ENCODE assay signal across 19 cellular contexts in genomic region chr19:18336121-18336520, GRCh38. TPM values are rescaled to one million over a fixed set of nuclear protein-coding genes. Genes with fewer than 3 reads are reported as not detected.
DNase-seq lines count a peak whose midpoint lies in the region; ATAC-seq, FAIRE-seq and TF ChIP-seq lines count a peak whose summit lies in the region.
"Had no signal": no experiment of that assay in that cellular context is flagged by ENCODE, and none has a peak within 500 bp of the region (broad histone marks: within the 10 kb centered on the region; RNA-seq: fewer than 3 reads in every experiment).

No MANE protein-coding gene starts in this region.

- H2BK5ac ChIP-seq in mesenchymal stem cell (ENCODE audit: low read depth, low read length, poor library complexity, severe bottlenecking): no peak overlapping the region

- TF ChIP-seq RAD21 in K562 (CRISPR knock-in tag; conservative IDR thresholded peaks at IDR 0.05 in 1 of 2, IDR thresholded peaks at IDR 0.05 in 1 of 2): no peak

- H3K9me3 Mint-ChIP-seq in GM23338: no peaks in the 10 kb centered on the region
- H3K9me3 Mint-ChIP-seq: H9 had no signal

- POLR2A ChIA-PET in K562 (lab: Yijun Ruan, JAX): interaction anchor here (0.6 to 7.9 kb wide), 6 partner anchors 11 to 81 kb away, joined by 3 to 106 read pairs (median 4); partner anchors contain the start of gene JUND

- peaks cover 8% of the 10 kb centered on the region for H3K4me1 Mint-ChIP-seq in GM23338

- H3K36me3 Mint-ChIP-seq in GM23338 (ENCODE audit: low read depth): no peaks in the 10 kb centered on the region; the same call in 1 of the 3 replicates
- H3K36me3 Mint-ChIP-seq: CD14-positive monocyte had no signal

- no peak for TF ChIP-seq EP300 in K562 (IDR thresholded peaks at IDR 0.05; ENCODE audit: low read length)

- H3K36me3 ChIP-seq in GM23338 (ENCODE audit: insufficient read depth) (no peaks in the 10 kb centered on the region), K562 (ENCODE audit: control insufficient read depth, insufficient read depth, low read length) (no peaks in the 10 kb centered on the region), mesenchymal stem cell (ENCODE audit: control insufficient read depth in 1 of 2, insufficient read depth in 2 of 2, low read depth in 1 of 2, low read length in 2 of 2) (no peaks in the 10 kb centered on the region)
- H3K36me3 ChIP-seq: BE2C had no signal

- no peak for FAIRE-seq in K562 (lab: Jason Lieb, UNC)
- FAIRE-seq: A204.1 had no signal

- H3K4me3 ChIP-seq in GM23338 (no peak overlapping the region), K562 (no peak overlapping the region), mesenchymal stem cell (ENCODE audit: insufficient read depth in 1 of 2, low read depth in 1 of 2, low read length in 2 of 2) (no peak overlapping the region)

- H2AK5ac ChIP-seq in mesenchymal stem cell (ENCODE audit: low read length, severe bottlenecking): no peak overlapping the region

- H4K20me1 ChIP-seq in GM23338 (replicated peaks; ENCODE audit: insufficient read depth) (no peaks in the 10 kb centered on the region), K562 (replicated peaks; ENCODE audit: control insufficient read depth, insufficient read depth, low read length) (no peaks in the 10 kb centered on the region)

- no peak overlapping the region for H4K8ac ChIP-seq in mesenchymal stem cell (ENCODE audit: low read length)

- TF ChIP-seq POLR2A in K562 (conservative IDR thresholded peaks at IDR 0.05): no peak

- no peaks in the 10 kb centered on the region for H3K9me1 ChIP-seq in K562 (ENCODE audit: control insufficient read depth, insufficient read depth, low read length)

- BruUV-seq in K562 (replicated peaks; lab: Mats Ljungman, UMichigan): no TSS peak

- no peak overlapping the region for H3K14ac ChIP-seq in mesenchymal stem cell (ENCODE audit: low read length in 2 of 2)

- no peak overlapping the region for H4K91ac ChIP-seq in mesenchymal stem cell (ENCODE audit: low read length)

- peak; percentile 29 for DNase-seq in GM23338 (ENCODE audit: low spot score)
- DNase-seq in K562 (ENCODE audit: extremely low read depth in 1 of 4, low spot score in 3 of 4): no peak
- DNase-seq in mesenchymal stem cell: no peak
- DNase-seq in DMS53 treated with DMSO at 0.1 percent for 48 hours (lab: John Stamatoyannopoulos, UW; ENCODE audit: unreplicated experiment): no peak
- DNase-seq in superior temporal gyrus (ENCODE audit: extremely low spot score): no peak
- DNase-seq: ACHN; BE2C; CD4-positive, alpha-beta memory T cell; DMS153; DMS79 treated with DMSO at 0.1 percent for 48 hours; GF-D8; GOT3; H9; IMR-90; KBM-7 had no signal

- peaks cover 22% of the 10 kb centered on the region for H3F3A ChIP-seq in GM23338 (replicated peaks; ENCODE audit: low read depth)

- H3K23ac ChIP-seq in mesenchymal stem cell (ENCODE audit: low read length in 2 of 2): no peak overlapping the region

- H3K9ac ChIP-seq in K562 (ENCODE audit: insufficient read depth in 1 of 2, low read depth in 2 of 2, low read length in 2 of 2) (peak overlapping the region in 1 of 2 experiments; percentile 63; a peak in 1 of 4 replicates), mesenchymal stem cell (ENCODE audit: low read length) (no peak overlapping the region)

- TF ChIP-seq CTCF in GM23338 (conservative IDR thresholded peaks at IDR 0.05; ENCODE audit: low read depth in 2 of 2) (no peak), K562 (IDR thresholded peaks at IDR 0.05 in 2 of 3, conservative IDR thresholded peaks at IDR 0.05 in 1 of 3; ENCODE audit: insufficient read depth in 2 of 3, low read depth in 1 of 3, low read length in 3 of 3) (0 out of 6 replicates have a peak, but pooled peaks of 1 of the 3 experiments have one; percentile 3)

- H3K9me2 ChIP-seq in GM23338 (ENCODE audit: insufficient read depth): no peaks in the 10 kb centered on the region

- no peaks in the 10 kb centered on the region; the same call in 1 of the 2 replicates for H3K9me3 ChIP-seq in K562 (replicated peaks; ENCODE audit: control insufficient read depth, insufficient read depth, low read depth, low read length)
- no peaks in the 10 kb centered on the region for H3K9me3 ChIP-seq in mesenchymal stem cell (ENCODE audit: control insufficient read depth, low read length)
- H3K9me3 ChIP-seq: BE2C had no signal

- H3K79me2 ChIP-seq in GM23338 (replicated peaks; ENCODE audit: insufficient read depth) (no peaks in the 10 kb centered on the region), K562 (ENCODE audit: control insufficient read depth, insufficient read depth, low read length) (peaks cover 12% of the 10 kb centered on the region)

- no peak overlapping the region for H3K18ac ChIP-seq in mesenchymal stem cell (ENCODE audit: low read depth in 1 of 2, low read length in 2 of 2)

- H3K4me2 ChIP-seq in GM23338 (no peak overlapping the region), K562 (ENCODE audit: insufficient read depth, low read length) (no peak overlapping the region), mesenchymal stem cell (ENCODE audit: low read length, poor library complexity, severe bottlenecking) (no peak overlapping the region)

- peaks cover 17% of the 10 kb centered on the region for H3K27me3 Mint-ChIP-seq in GM23338 (ENCODE audit: insufficient read depth, low read depth, poor library complexity)

- in situ Hi-C loops in K562 (cut with MboI): no loop called here

- no peak overlapping the region for H3K4me3 Mint-ChIP-seq in GM23338
- H3K4me3 Mint-ChIP-seq: CD14-positive monocyte, H9 had no signal

- H2BK15ac ChIP-seq in mesenchymal stem cell (ENCODE audit: low read depth, poor library complexity, severe bottlenecking): peak overlapping the region; percentile 6

- H2BK12ac ChIP-seq in mesenchymal stem cell (ENCODE audit: low read length in 2 of 2): no peak overlapping the region

- peaks cover 11% of the 10 kb centered on the region for H3K4me1 ChIP-seq in GM23338 (ENCODE audit: insufficient read depth)
- H3K4me1 ChIP-seq in K562 (replicated peaks in 1 of 2; ENCODE audit: control insufficient read depth in 2 of 2, insufficient read depth in 2 of 2, low read length in 2 of 2): peaks cover 6 to 38% of the 10 kb centered on the region in 2 experiments; a peak in 4 of 5 replicates
- H3K4me1 ChIP-seq in mesenchymal stem cell (ENCODE audit: control insufficient read depth, insufficient read depth, low read depth, low read length): peaks cover 11% of the 10 kb centered on the region
- H3K4me1 ChIP-seq: BE2C had no signal

- H2AFZ ChIP-seq in GM23338: no peak overlapping the region
- no peak overlapping the region for H2AFZ ChIP-seq in K562 (ENCODE audit: low read depth, low read length)
- H2AFZ ChIP-seq in mesenchymal stem cell (ENCODE audit: low read depth, low read length): no peak overlapping the region

- CTCF ChIA-PET in K562 (lab: Yijun Ruan, JAX; ENCODE audit: low intra/inter-chr PET ratio): no interaction called here

- H3K27me3 ChIP-seq in GM23338 (ENCODE audit: insufficient read depth) (no peaks in the 10 kb centered on the region), K562 (ENCODE audit: control insufficient read depth in 2 of 2, insufficient read depth in 2 of 2, low read length in 2 of 2) (no peaks in the 10 kb centered on the region), mesenchymal stem cell (ENCODE audit: control insufficient read depth in 1 of 2, insufficient read depth in 1 of 2, low read length in 2 of 2) (peaks cover 0 to 2% of the 10 kb centered on the region in 2 experiments)

- ATAC-seq in GM23338: no peak
- no peak for ATAC-seq in K562
- ATAC-seq in HG03045 (IDR thresholded peaks at IDR 0.05; ENCODE audit: unreplicated experiment): no peak

- no peak overlapping the region for H3K4ac ChIP-seq in mesenchymal stem cell (ENCODE audit: low read depth in 1 of 2, low read length in 2 of 2)

- intact Hi-C loops in K562 (cut with micrococcal nuclease): no loop called here

- H3K27ac ChIP-seq in GM23338 (ENCODE audit: low read depth) (no peak overlapping the region), K562 (ENCODE audit: extremely low read depth, low read depth, low read length) (no peak overlapping the region), mesenchymal stem cell (ENCODE audit: low read length, poor library complexity, severe bottlenecking) (no peak overlapping the region)
- H3K27ac ChIP-seq: HL-60 had no signal

- peaks cover 6% of the 10 kb centered on the region for H3K79me1 ChIP-seq in mesenchymal stem cell (replicated peaks; ENCODE audit: low read length, poor library complexity, severe bottlenecking)

- H2BK120ac ChIP-seq in mesenchymal stem cell (ENCODE audit: low read depth, low read length): no peak overlapping the region

- 42% methylated on average over 7 of the region's 7 CpGs for WGBS in K562 (ENCODE audit: insufficient coverage, low coverage, missing lambda C conversion rate)
- WGBS in mesenchymal stem cell: 60% methylated on average over 5 of the region's 7 CpGs

- no peak overlapping the region for H3K27ac Mint-ChIP-seq in GM23338
- H3K27ac Mint-ChIP-seq: CD4-positive, alpha-beta memory T cell had no signal

RNA-seq across cellular contexts. Expression of gene PGPEP1, which starts 4.3 kb away (rescaled TPM):
- 18.9 and 27.6 TPM in 2 replicates for total RNA-seq in GM23338 (2014; rRNA removed; shearing (Covaris generic))
- polyA plus RNA-seq in GM23338 (2016; fragmentation: Nextera tagmentation; extraction: Ambion mirVana): 15.5 and 19.4 TPM in 2 replicates
- 44.2 and 152 TPM in 2 replicates for total RNA-seq in K562 (2011; cell fraction: chromatin; rRNA removed; ENCODE audit: low replicate concordance)
- 93.0 and 102 TPM in 2 replicates for total RNA-seq in K562 (2011; cell fraction: nucleolus; rRNA removed)
- 67.2 and 79.3 TPM in 2 replicates for total RNA-seq in K562 (2011; cell fraction: nucleoplasm; rRNA removed)
- total RNA-seq in K562 (2014; rRNA removed): 29.5 and 33.8 TPM in 2 replicates
- total RNA-seq in K562 (2014; rRNA removed; fragmentation: Illumina TruSeq; extraction: Trizol): 32.2 and 33.5 TPM in 2 replicates
- 37.3 and 38.5 TPM in 2 replicates for total RNA-seq in K562 (2015; rRNA removed; fragmentation: Illumina TruSeq; extraction: Trizol)
- total RNA-seq in K562 (2021): 61.7 and 69.6 TPM in 2 replicates
- 37.8 and 43.0 TPM in 2 replicates for polyA plus RNA-seq in K562 (2011; rRNA removed)
- polyA plus RNA-seq in K562 (2011; cell fraction: cytosol; rRNA removed): 33.8 and 35.3 TPM in 2 replicates
- 40.8 and 54.8 TPM in 2 replicates for polyA plus RNA-seq in K562 (2011; cell fraction: nucleus; rRNA removed)
- 28.3 and 41.7 TPM in 2 replicates for polyA plus RNA-seq in K562 (2012)
- polyA plus RNA-seq in K562 (2014; fragmentation: Illumina TruSeq; extraction: Trizol): 36.1 and 36.4 TPM in 2 replicates
- 10 to 100 TPM in 1 of 2 experiments, 1 to 10 TPM in 1; 10.0 to 13.4 TPM for polyA plus RNA-seq in K562 (2014; fragmentation: Nextera tagmentation; extraction: Ambion mirVana)
- polyA plus RNA-seq in K562 (2014; rRNA removed): 32.1 and 33.5 TPM in 2 replicates
- 49.2 and 73.9 TPM in 2 replicates for polyA minus RNA-seq in K562 (2011; rRNA and poly(A)+ RNA removed)
- polyA minus RNA-seq in K562 (2011; cell fraction: cytosol; rRNA and poly(A)+ RNA removed): 39.5 and 43.2 TPM in 2 replicates
- 33.0 and 37.7 TPM in 2 replicates for polyA minus RNA-seq in K562 (2011; cell fraction: nucleus; rRNA and poly(A)+ RNA removed)
- polyA plus RNA-seq in mesenchymal stem cell (2013, experiment 1 of 2): 69.3 TPM
- 64.4 TPM for polyA plus RNA-seq in mesenchymal stem cell (2013, experiment 2 of 2)

RNA-seq across cellular contexts. Expression of gene LSM4, which starts 13.2 kb away (rescaled TPM):
- 511 and 591 TPM in 2 replicates for total RNA-seq in GM23338 (2014; rRNA removed; shearing (Covaris generic))
- polyA plus RNA-seq in GM23338 (2016; fragmentation: Nextera tagmentation; extraction: Ambion mirVana) (637 and 641 TPM in 2 replicates), K562 (2011; rRNA removed) (188 and 201 TPM in 2 replicates), K562 (2014; fragmentation: Illumina TruSeq; extraction: Trizol) (126 and 203 TPM in 2 replicates), K562 (2014; fragmentation: Nextera tagmentation; extraction: Ambion mirVana) (10 to 100 TPM; 11.9 to 29.7 TPM), K562 (2014; rRNA removed) (674 and 746 TPM in 2 replicates)
- 34.5 and 96.0 TPM in 2 replicates for total RNA-seq in K562 (2011; cell fraction: chromatin; rRNA removed; ENCODE audit: low replicate concordance)
- total RNA-seq in K562 (2011; cell fraction: nucleolus; rRNA removed): 110 and 120 TPM in 2 replicates
- total RNA-seq in K562 (2011; cell fraction: nucleoplasm; rRNA removed): 70.1 and 74.1 TPM in 2 replicates
- total RNA-seq in K562 (2014; rRNA removed) (763 and 822 TPM in 2 replicates), K562 (2014; rRNA removed; fragmentation: Illumina TruSeq; extraction: Trizol) (202 and 208 TPM in 2 replicates), K562 (2015; rRNA removed; fragmentation: Illumina TruSeq; extraction: Trizol) (273 and 275 TPM in 2 replicates), K562 (2021) (362 and 385 TPM in 2 replicates)
- polyA plus RNA-seq in K562 (2011; cell fraction: cytosol; rRNA removed): 294 and 432 TPM in 2 replicates
- polyA plus RNA-seq in K562 (2011; cell fraction: nucleus; rRNA removed): 206 and 249 TPM in 2 replicates
- polyA plus RNA-seq in K562 (2012): 245 and 279 TPM in 2 replicates
- polyA minus RNA-seq in K562 (2011; rRNA and poly(A)+ RNA removed): 38.4 and 39.9 TPM in 2 replicates
- polyA minus RNA-seq in K562 (2011; cell fraction: cytosol; rRNA and poly(A)+ RNA removed): 64.5 and 67.5 TPM in 2 replicates
- polyA minus RNA-seq in K562 (2011; cell fraction: nucleus; rRNA and poly(A)+ RNA removed): 48.1 and 57.9 TPM in 2 replicates
- polyA plus RNA-seq in mesenchymal stem cell (2013, experiment 1 of 2): 97.6 TPM
- polyA plus RNA-seq in mesenchymal stem cell (2013, experiment 2 of 2): 98.6 TPM

RNA-seq across cellular contexts. Expression of gene GDF15, which starts 49.8 kb away (rescaled TPM):
- total RNA-seq in GM23338 (2014; rRNA removed; shearing (Covaris generic)): 15.7 and 19.8 TPM in 2 replicates
- polyA plus RNA-seq in GM23338 (2016; fragmentation: Nextera tagmentation; extraction: Ambion mirVana): 12.6 and 18.3 TPM in 2 replicates
- total RNA-seq in K562 (2011; cell fraction: chromatin; rRNA removed; ENCODE audit: low replicate concordance): 25.1 and 116 TPM in 2 replicates
- total RNA-seq in K562 (2011; cell fraction: nucleolus; rRNA removed): 214 and 262 TPM in 2 replicates
- total RNA-seq in K562 (2011; cell fraction: nucleoplasm; rRNA removed): 94.6 and 109 TPM in 2 replicates
- total RNA-seq in K562 (2014; rRNA removed): 78.0 and 82.4 TPM in 2 replicates
- 7.3 TPM in 2 replicates for total RNA-seq in K562 (2014; rRNA removed; fragmentation: Illumina TruSeq; extraction: Trizol)
- 10.1 and 11.0 TPM in 2 replicates for total RNA-seq in K562 (2015; rRNA removed; fragmentation: Illumina TruSeq; extraction: Trizol)
- total RNA-seq in K562 (2021): 69.8 and 74.5 TPM in 2 replicates
- polyA plus RNA-seq in K562 (2011; rRNA removed): 12.5 TPM in 2 replicates
- polyA plus RNA-seq in K562 (2011; cell fraction: cytosol; rRNA removed): 31.8 and 127 TPM in 2 replicates
- 21.6 and 59.4 TPM in 2 replicates for polyA plus RNA-seq in K562 (2011; cell fraction: nucleus; rRNA removed)
- polyA plus RNA-seq in K562 (2012): 50.1 and 369 TPM in 2 replicates
- polyA plus RNA-seq in K562 (2014; fragmentation: Illumina TruSeq; extraction: Trizol): 19.3 and 47.1 TPM in 2 replicates
- 1 to 10 TPM; 2.3 to 2.9 TPM for polyA plus RNA-seq in K562 (2014; fragmentation: Nextera tagmentation; extraction: Ambion mirVana)
- polyA plus RNA-seq in K562 (2014; rRNA removed): 57.2 and 67.4 TPM in 2 replicates
- 2.4 and 5.6 TPM in 2 replicates for polyA minus RNA-seq in K562 (2011; rRNA and poly(A)+ RNA removed)
- polyA minus RNA-seq in K562 (2011; cell fraction: cytosol; rRNA and poly(A)+ RNA removed): 31.8 and 32.2 TPM in 2 replicates
- 18.5 and 24.2 TPM in 2 replicates for polyA minus RNA-seq in K562 (2011; cell fraction: nucleus; rRNA and poly(A)+ RNA removed)
- 355 TPM for polyA plus RNA-seq in mesenchymal stem cell (2013, experiment 1 of 2)
- 348 TPM for polyA plus RNA-seq in mesenchymal stem cell (2013, experiment 2 of 2)
- polyA plus RNA-seq: CD14-positive monocyte; CD4-positive, alpha-beta memory T cell had no signal

RNA-seq across cellular contexts. Expression of gene JUND, which starts 54.7 kb away (rescaled TPM):
- 154 and 181 TPM in 2 replicates for total RNA-seq in GM23338 (2014; rRNA removed; shearing (Covaris generic))
- polyA plus RNA-seq in GM23338 (2016; fragmentation: Nextera tagmentation; extraction: Ambion mirVana) (40.0 and 52.5 TPM in 2 replicates), K562 (2011; rRNA removed) (74.2 and 83.0 TPM in 2 replicates), K562 (2014; fragmentation: Illumina TruSeq; extraction: Trizol) (42.3 and 63.5 TPM in 2 replicates), K562 (2014; fragmentation: Nextera tagmentation; extraction: Ambion mirVana) (10 to 100 TPM in 1 of 2 experiments, 1 to 10 TPM in 1; 6.4 to 11.8 TPM), K562 (2014; rRNA removed) (210 and 216 TPM in 2 replicates)
- total RNA-seq in K562 (2011; cell fraction: chromatin; rRNA removed; ENCODE audit: low replicate concordance): 31.7 and 143 TPM in 2 replicates
- 201 and 240 TPM in 2 replicates for total RNA-seq in K562 (2011; cell fraction: nucleolus; rRNA removed)
- 97.7 and 104 TPM in 2 replicates for total RNA-seq in K562 (2011; cell fraction: nucleoplasm; rRNA removed)
- total RNA-seq in K562 (2014; rRNA removed) (279 and 297 TPM in 2 replicates), K562 (2014; rRNA removed; fragmentation: Illumina TruSeq; extraction: Trizol) (17.4 and 22.6 TPM in 2 replicates), K562 (2015; rRNA removed; fragmentation: Illumina TruSeq; extraction: Trizol) (33.1 and 33.7 TPM in 2 replicates), K562 (2021) (245 and 286 TPM in 2 replicates)
- 93.8 and 405 TPM in 2 replicates for polyA plus RNA-seq in K562 (2011; cell fraction: cytosol; rRNA removed)
- 78.6 and 150 TPM in 2 replicates for polyA plus RNA-seq in K562 (2011; cell fraction: nucleus; rRNA removed)
- 73.8 and 111 TPM in 2 replicates for polyA plus RNA-seq in K562 (2012)
- 27.0 and 65.5 TPM in 2 replicates for polyA minus RNA-seq in K562 (2011; rRNA and poly(A)+ RNA removed)
- polyA minus RNA-seq in K562 (2011; cell fraction: cytosol; rRNA and poly(A)+ RNA removed): 243 and 277 TPM in 2 replicates
- polyA minus RNA-seq in K562 (2011; cell fraction: nucleus; rRNA and poly(A)+ RNA removed): 89.5 and 108 TPM in 2 replicates
- 173 TPM for polyA plus RNA-seq in mesenchymal stem cell (2013, experiment 1 of 2)
- polyA plus RNA-seq in mesenchymal stem cell (2013, experiment 2 of 2): 178 TPM
